1 cellular context compared by ENCODE assay signal in the genomic region with DNA sequence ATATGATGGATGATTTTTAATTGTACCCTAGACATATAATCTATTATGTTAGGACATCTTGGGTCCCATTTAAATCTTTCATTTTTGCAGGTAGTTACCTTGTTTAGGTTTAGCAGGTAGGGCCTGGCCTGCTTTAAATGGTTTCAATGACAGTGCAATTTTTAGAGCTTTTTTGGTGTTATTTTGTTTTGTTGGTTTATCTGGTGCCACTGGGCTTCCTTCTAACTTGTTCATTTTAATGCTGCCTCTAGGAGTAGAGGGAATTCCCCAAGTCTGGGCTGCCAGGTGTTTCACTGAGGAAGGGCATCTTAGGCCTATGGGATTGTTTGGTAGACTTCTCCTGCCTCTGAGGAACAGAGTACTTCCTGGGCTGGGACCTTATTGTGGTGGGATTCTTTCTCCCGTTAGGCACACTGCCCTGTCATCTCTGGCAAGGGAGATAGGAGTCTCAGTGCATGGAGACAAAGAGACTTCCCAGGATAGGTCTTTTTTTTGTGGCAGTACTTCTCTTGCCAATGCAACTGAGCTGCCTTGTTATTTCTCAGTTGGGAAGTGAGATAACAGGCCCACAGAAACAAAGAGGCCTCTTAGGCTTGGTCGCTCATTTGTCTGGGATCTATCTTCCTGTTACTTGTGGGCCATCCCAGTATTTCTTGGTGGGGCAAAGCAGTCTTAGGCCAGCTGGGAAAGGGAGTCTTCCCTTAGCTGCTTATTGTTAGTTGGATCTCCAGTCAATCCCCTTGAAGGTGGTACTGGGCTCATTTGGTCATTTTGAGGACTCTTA.
TF ChIP-seq lines count a peak whose summit lies in the region.

No MANE protein-coding gene starts in this region.

TF ChIP-seq in GM12891, 5 proteins besides CTCF, POLR2A, EP300 and RAD21 (continued from another document):
- no peak for TF ChIP-seq POLR2AphosphoS5 (IDR thresholded peaks at IDR 0.05; ENCODE audit: low read depth, low read length)
